In the genomic region with DNA sequence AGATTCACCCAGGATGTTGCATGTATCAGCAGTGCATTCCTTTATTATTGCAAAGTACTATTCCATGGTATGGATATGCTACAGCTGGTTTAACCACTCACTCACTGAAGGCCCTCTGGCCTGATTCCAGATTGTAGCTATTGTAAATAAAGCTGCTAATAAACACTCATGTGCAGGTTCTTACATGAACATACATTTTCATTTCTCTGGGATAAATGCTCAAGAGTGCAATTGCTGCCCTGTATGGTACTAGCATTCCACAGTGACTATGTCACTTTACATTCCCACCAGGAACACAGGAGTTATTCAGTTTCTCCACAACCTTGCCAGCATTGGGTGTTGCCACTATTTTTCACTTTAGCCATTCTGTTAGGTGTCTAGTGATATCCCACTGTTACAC, we compare ENCODE assay signal across 24 cellular contexts.
DNase-seq lines count a peak whose midpoint lies in the region; ATAC-seq, FAIRE-seq and TF ChIP-seq lines count a peak whose summit lies in the region.
"Had no signal": no experiment of that assay in that cellular context is flagged by ENCODE, and none has a peak within 500 bp of the region (broad histone marks: within the 10 kb centered on the region; RNA-seq: fewer than 3 reads in every experiment).

No MANE protein-coding gene starts in this region.

- H3K4me3 ChIP-seq in MG63 (no peak overlapping the region), astrocyte (ENCODE audit: insufficient read depth, low read depth, low read length) (no peak overlapping the region), fibroblast of the aortic adventitia (ENCODE audit: low read depth, low read length) (no peak overlapping the region), aorta (ENCODE audit: low read length in 2 of 2) (no peak overlapping the region)
- H3K4me3 ChIP-seq: ascending aorta, colonic mucosa, gastrocnemius medialis, PC-9, tibial artery had no signal

- H3K36me3 ChIP-seq in MG63 (no peaks in the 10 kb centered on the region; the same call in 1 of the 2 replicates), astrocyte (ENCODE audit: insufficient read depth, low read length) (no peaks in the 10 kb centered on the region), aorta (ENCODE audit: control insufficient read depth in 1 of 2, insufficient read depth in 2 of 2, low read length in 1 of 2) (no peaks in the 10 kb centered on the region)
- H3K36me3 ChIP-seq: ascending aorta, colonic mucosa, gastrocnemius medialis, tibial artery had no signal

- H3K4me1 Mint-ChIP-seq in astrocyte (ENCODE audit: low read depth, unreplicated experiment) (peaks cover 9% of the 10 kb centered on the region), progenitor cell of endocrine pancreas (ENCODE audit: low read depth) (peaks cover 2% of the 10 kb centered on the region)
- H3K4me1 Mint-ChIP-seq: activated B cell treated with CpG ODN at 0.5 μM for 24 hours; naive thymus-derived CD8-positive, alpha-beta T cell had no signal

- TF ChIP-seq CTCF in astrocyte (IDR thresholded peaks at IDR 0.05; ENCODE audit: insufficient read depth, low read depth, low read length), result no peak
- no peak for TF ChIP-seq CTCF in fibroblast of the aortic adventitia (IDR thresholded peaks at IDR 0.05; ENCODE audit: insufficient read depth, low read length)
- no peak for TF ChIP-seq CTCF in progenitor cell of endocrine pancreas (IDR thresholded peaks at IDR 0.05; ENCODE audit: unreplicated experiment)

- DNase-seq in GM12891 (ENCODE audit: insufficient read length, low spot score) (no peak), MG63 (peak; percentile 33), astrocyte (ENCODE audit: low read depth) (peak; percentile 47), fibroblast of the aortic adventitia (ENCODE audit: low read depth) (peak; percentile 56), progenitor cell of endocrine pancreas (ENCODE audit: low spot score, unreplicated experiment) (no peak), aorta (no peak)
- no peak for DNase-seq in activated CD8-positive, alpha-beta memory T cell treated with anti-CD3 and anti-CD28 coated beads for 24 hours
- DNase-seq: activated B cell treated with CpG ODN at 0.5 μM for 24 hours; activated CD4-positive, alpha-beta memory T cell treated with anti-CD3 and anti-CD28 coated beads for 36 hours; activated naive CD4-positive, alpha-beta T cell treated with anti-CD3 and anti-CD28 coated beads for 36 hours; AML-193; colonic mucosa; gastrocnemius medialis; left cardiac atrium; naive thymus-derived CD8-positive, alpha-beta T cell; NCI-H187; NCI-H82; stimulated activated CD4-positive, alpha-beta T cell treated with anti-CD3 and anti-CD28 coated beads, Interleukin-1b, Interleukin-23, amount 100 ng/mL, for 48 hours; stimulated activated naive CD4-positive, alpha-beta T cell treated with Interleukin-2 at 50 U/mL for 16 hours; tibial artery had no signal

- no peak overlapping the region for H3K4me2 ChIP-seq in astrocyte (ENCODE audit: low read length)
- H3K4me2 ChIP-seq: PC-9 had no signal

- intact Hi-C loops in aorta (cut with DNase I), result no loop called here

- peaks cover 13% of the 10 kb centered on the region for H3K4me1 ChIP-seq in astrocyte (ENCODE audit: insufficient read depth, low read length)
- no peaks in the 10 kb centered on the region for H3K4me1 ChIP-seq in aorta (ENCODE audit: control insufficient read depth in 1 of 2, insufficient read depth in 2 of 2, low read length in 2 of 2)
- H3K4me1 ChIP-seq: ascending aorta, colonic mucosa, gastrocnemius medialis, parathyroid adenoma had no signal

- no peak for TF ChIP-seq POLR2A in GM12891 (IDR thresholded peaks at IDR 0.05; ENCODE audit: low read depth, low read length)

- H3K27ac Mint-ChIP-seq in astrocyte (ENCODE audit: unreplicated experiment) (no peak overlapping the region), progenitor cell of endocrine pancreas (no peak overlapping the region)
- H3K27ac Mint-ChIP-seq: activated B cell treated with CpG ODN at 0.5 μM for 24 hours; activated CD4-positive, alpha-beta memory T cell treated with anti-CD3 and anti-CD28 coated beads for 36 hours; activated naive CD4-positive, alpha-beta T cell treated with anti-CD3 and anti-CD28 coated beads for 36 hours; naive thymus-derived CD8-positive, alpha-beta T cell had no signal

- no peaks in the 10 kb centered on the region for H3K27me3 ChIP-seq in MG63
- no peaks in the 10 kb centered on the region for H3K27me3 ChIP-seq in astrocyte (ENCODE audit: insufficient read depth, low read length)
- no peaks in the 10 kb centered on the region for H3K27me3 ChIP-seq in aorta (ENCODE audit: control insufficient read depth in 1 of 2, insufficient read depth in 2 of 2, low read length in 1 of 2)
- H3K27me3 ChIP-seq: ascending aorta, colonic mucosa, gastrocnemius medialis, tibial artery had no signal

- no peak overlapping the region for H2AFZ ChIP-seq in astrocyte (ENCODE audit: low read depth, low read length)
- H2AFZ ChIP-seq: parathyroid adenoma, PC-9 had no signal

- H3K9ac ChIP-seq in astrocyte (ENCODE audit: low read length), result no peak overlapping the region
- H3K9ac ChIP-seq: parathyroid adenoma had no signal

- H4K20me1 ChIP-seq in astrocyte (ENCODE audit: insufficient read depth, low read length), result peaks cover 6% of the 10 kb centered on the region

- FAIRE-seq in GM12891 (lab: Jason Lieb, UNC), result peak; percentile 20
- FAIRE-seq in astrocyte (lab: Jason Lieb, UNC), result peak; percentile 41

- H3K4me3 Mint-ChIP-seq in astrocyte (ENCODE audit: unreplicated experiment) (no peak overlapping the region), progenitor cell of endocrine pancreas (ENCODE audit: low read depth) (no peak overlapping the region)
- H3K4me3 Mint-ChIP-seq: activated B cell treated with CpG ODN at 0.5 μM for 24 hours; activated CD4-positive, alpha-beta memory T cell treated with anti-CD3 and anti-CD28 coated beads for 36 hours; activated naive CD4-positive, alpha-beta T cell treated with anti-CD3 and anti-CD28 coated beads for 36 hours; naive thymus-derived CD8-positive, alpha-beta T cell had no signal

- H3K9me3 Mint-ChIP-seq in astrocyte (ENCODE audit: unreplicated experiment) (no peaks in the 10 kb centered on the region), progenitor cell of endocrine pancreas (ENCODE audit: low read depth) (no peaks in the 10 kb centered on the region)
- H3K9me3 Mint-ChIP-seq: activated B cell treated with CpG ODN at 0.5 μM for 24 hours; activated CD4-positive, alpha-beta memory T cell treated with anti-CD3 and anti-CD28 coated beads for 36 hours; activated naive CD4-positive, alpha-beta T cell treated with anti-CD3 and anti-CD28 coated beads for 36 hours had no signal

- no peaks in the 10 kb centered on the region for H3K36me3 Mint-ChIP-seq in astrocyte (ENCODE audit: low read depth, unreplicated experiment)
- no peaks in the 10 kb centered on the region for H3K36me3 Mint-ChIP-seq in progenitor cell of endocrine pancreas (ENCODE audit: insufficient read depth)
- H3K36me3 Mint-ChIP-seq: activated CD4-positive, alpha-beta memory T cell treated with anti-CD3 and anti-CD28 coated beads for 36 hours; naive thymus-derived CD8-positive, alpha-beta T cell had no signal

- no peaks in the 10 kb centered on the region for H3K79me2 ChIP-seq in astrocyte (ENCODE audit: insufficient read depth, low read length)
- H3K79me2 ChIP-seq: parathyroid adenoma had no signal

- H3K9me3 ChIP-seq in MG63, result no peaks in the 10 kb centered on the region
- H3K9me3 ChIP-seq in astrocyte (ENCODE audit: insufficient read depth, low read depth, low read length), result no peaks in the 10 kb centered on the region
- H3K9me3 ChIP-seq in aorta (ENCODE audit: control insufficient read depth, low read length), result no peaks in the 10 kb centered on the region
- H3K9me3 ChIP-seq: ascending aorta, colonic mucosa, gastrocnemius medialis, tibial artery had no signal

- H3K27ac ChIP-seq in astrocyte (ENCODE audit: low read depth, low read length) (no peak overlapping the region), aorta (ENCODE audit: low read depth in 1 of 2, low read length in 2 of 2) (no peak overlapping the region)
- H3K27ac ChIP-seq: ascending aorta, colonic mucosa, gastrocnemius medialis, parathyroid adenoma, PC-9, tibial artery had no signal

- H3K27me3 Mint-ChIP-seq in astrocyte (ENCODE audit: low read depth, unreplicated experiment) (peaks cover 4% of the 10 kb centered on the region), progenitor cell of endocrine pancreas (peaks cover 7% of the 10 kb centered on the region)
- H3K27me3 Mint-ChIP-seq: activated B cell treated with CpG ODN at 0.5 μM for 24 hours had no signal

- no peak for ATAC-seq in aorta (ENCODE audit: low FRiP score)
- ATAC-seq in GM19328 (IDR thresholded peaks at IDR 0.05; ENCODE audit: unreplicated experiment), result no peak
- ATAC-seq: gastrocnemius medialis; left cardiac atrium; naive thymus-derived CD8-positive, alpha-beta T cell had no signal

TF ChIP-seq in GM12891, 5 proteins besides CTCF, POLR2A, EP300 and RAD21:
- TF ChIP-seq POLR2AphosphoS5 (IDR thresholded peaks at IDR 0.05; ENCODE audit: low read depth, low read length) (no peak), TAF1 (IDR thresholded peaks at IDR 0.05; ENCODE audit: low read depth, low read length) (no peak), SPI1 (IDR thresholded peaks at IDR 0.05; ENCODE audit: low read depth, low read length) (no peak), POU2F2 (IDR thresholded peaks at IDR 0.05; ENCODE audit: low read depth, low read length) (no peak)

Comparison
In these comparisons a context has a peak if more than half of its experiments do, and no peak if none do; other contexts are left out.
1. DNase-seq: peak in MG63 (single experiment), astrocyte (single experiment) and fibroblast of the aortic adventitia (single experiment); none in GM12891 (single experiment), progenitor cell of endocrine pancreas (single experiment), aorta (0 of 2) and activated CD8-positive, alpha-beta memory T cell treated with anti-CD3 and anti-CD28 coated beads for 24 hours (single experiment).